ENCODE assay signal across 12 cellular contexts in the genomic region with DNA sequence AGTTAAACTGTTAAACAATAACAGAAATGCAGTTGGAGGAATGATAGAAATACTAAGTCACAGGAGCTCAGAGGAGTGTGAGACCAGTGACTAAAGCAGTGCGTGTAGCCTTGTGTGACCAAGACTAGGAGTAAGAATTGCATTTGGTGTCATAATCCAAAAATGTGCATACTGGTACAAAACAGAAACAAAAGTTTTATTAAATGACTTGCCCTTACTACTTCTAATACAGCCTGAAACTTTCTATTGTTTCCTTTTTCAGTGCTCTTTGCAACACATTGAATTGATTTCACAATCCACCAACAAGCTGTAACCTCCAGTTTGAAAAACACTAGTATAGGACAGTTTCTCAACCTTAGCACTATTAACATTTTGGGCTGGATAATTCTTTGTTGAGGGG. TPM values are rescaled to one million over a fixed set of nuclear protein-coding genes. Genes with fewer than 3 reads are reported as not detected.
DNase-seq lines count a peak whose midpoint lies in the region; ATAC-seq and TF ChIP-seq lines count a peak whose summit lies in the region.
"Had no signal": no experiment of that assay in that cellular context is flagged by ENCODE, and none has a peak within 500 bp of the region (broad histone marks: within the 10 kb centered on the region; RNA-seq: fewer than 3 reads in every experiment).

No MANE protein-coding gene starts in this region.

- H3K9me3 ChIP-seq in stomach: no peaks in the 10 kb centered on the region
- H3K9me3 ChIP-seq: sigmoid colon had no signal

- H3K4me1 ChIP-seq in stomach: peaks cover 8 to 51% (median 36%) of the 10 kb centered on the region in 4 donors

- H3K4me3 ChIP-seq in stomach: no peak overlapping the region
- H3K4me3 ChIP-seq: sigmoid colon had no signal

- TF ChIP-seq EP300 in stomach (IDR thresholded peaks at IDR 0.05): no peak

- intact Hi-C loops in stomach (cut with DNase I; ENCODE audit: low total_unique reads): no loop called here

- DNase-seq in activated T-cell treated with anti-CD3 and anti-CD28 coated beads, Interleukin-2, amount 50 U/mL, for 4 hours: no peak
- DNase-seq in activated T-cell treated with anti-CD3 and anti-CD28 coated beads, Interleukin-2, amount 50 U/mL, for 48 hours: no peak
- DNase-seq in SKM-1 (lab: John Stamatoyannopoulos, UW; ENCODE audit: unreplicated experiment) (peak; percentile 21), fibroblast of the conjunctiva (ENCODE audit: low read depth) (peak; percentile 36), stomach (no peak), NCI-H446 treated with DMSO at 0.1 percent for 48 hours (lab: John Stamatoyannopoulos, UW) (no peak)
- no peak for DNase-seq in stimulated activated CD4-positive, alpha-beta T cell treated with anti-CD3 and anti-CD28 coated beads, Interleukin-2, amount 100 ng/mL, for 48 hours
- DNase-seq: GDM1, NCI-H1694 treated with DMSO at 0.1 percent for 48 hours, sigmoid colon had no signal

- H3K27me3 Mint-ChIP-seq in activated T-cell treated with anti-CD3 and anti-CD28 coated beads, Interleukin-2, amount 50 U/mL, for 4 hours (ENCODE audit: low read depth): no peaks in the 10 kb centered on the region
- H3K27me3 Mint-ChIP-seq: brain had no signal

- peak overlapping the region in 3 of 5 donors; percentile 0 to 56 (median 22) for H3K27ac ChIP-seq in stomach
- H3K27ac ChIP-seq: sigmoid colon had no signal

- peak; percentile 43 to 63 for ATAC-seq in activated T-cell treated with anti-CD3 and anti-CD28 coated beads, Interleukin-2, amount 50 U/mL, for 4 hours
- ATAC-seq in HG03196 (IDR thresholded peaks at IDR 0.05; ENCODE audit: unreplicated experiment): no peak

- H3K36me3 Mint-ChIP-seq in activated T-cell treated with anti-CD3 and anti-CD28 coated beads, Interleukin-2, amount 50 U/mL, for 4 hours (ENCODE audit: insufficient read depth): peaks cover 21% of the 10 kb centered on the region

- H3K9me3 Mint-ChIP-seq in activated T-cell treated with anti-CD3 and anti-CD28 coated beads, Interleukin-2, amount 50 U/mL, for 4 hours: no peaks in the 10 kb centered on the region
- H3K9me3 Mint-ChIP-seq: brain had no signal

- peaks cover 28% of the 10 kb centered on the region for H3K4me1 Mint-ChIP-seq in activated T-cell treated with anti-CD3 and anti-CD28 coated beads, Interleukin-2, amount 50 U/mL, for 4 hours (ENCODE audit: low read depth)

- H3K36me3 ChIP-seq in stomach: peaks cover 35 to 56% (median 54%) of the 10 kb centered on the region in 4 donors

- no peak for TF ChIP-seq CTCF in stomach (IDR thresholded peaks at IDR 0.05)

- H3K4me3 Mint-ChIP-seq in activated T-cell treated with anti-CD3 and anti-CD28 coated beads, Interleukin-2, amount 50 U/mL, for 4 hours: no peak overlapping the region
- H3K4me3 Mint-ChIP-seq: brain had no signal

- WGBS in stomach, 5 donors: 78 to 93% (median 91%) methylated on average over 1 of the region's 1 CpG

- TF ChIP-seq POLR2A in stomach (IDR thresholded peaks at IDR 0.05): no peak

- H3K27me3 ChIP-seq in stomach: no peaks in the 10 kb centered on the region
- H3K27me3 ChIP-seq: sigmoid colon had no signal

RNA-seq across cellular contexts. Expression of a gene that starts 17.1 kb away (rescaled TPM):
- 10 to 100 TPM; 88.4 to 96.4 (median 93.6) TPM for total RNA-seq in activated T-cell treated with anti-CD3 and anti-CD28 coated beads, Interleukin-2, amount 50 U/mL, for 4 hours
- 100 to 1,000 TPM in 1 of 5 donors, 10 to 100 TPM in 4; 61.2 to 119 (median 64.8) TPM for total RNA-seq in stomach
- polyA plus RNA-seq in stomach: 10 to 100 TPM; 38.8 to 62.3 (median 57.5) TPM

RNA-seq across cellular contexts. Expression of a gene that starts 19.3 kb away (rescaled TPM):
- total RNA-seq in activated T-cell treated with anti-CD3 and anti-CD28 coated beads, Interleukin-2, amount 50 U/mL, for 4 hours: 10 to 100 TPM; 37.5 to 45.4 (median 44.1) TPM
- total RNA-seq in stomach: 100 to 1,000 TPM in 3 of 5 donors, 10 to 100 TPM in 2; 27.2 to 425 (median 107) TPM
- 100 to 1,000 TPM in 2 of 3 donors, 10 to 100 TPM in 1; 58.8 to 158 (median 155) TPM for polyA plus RNA-seq in stomach

RNA-seq across cellular contexts. Expression of a gene that starts 38.6 kb away (rescaled TPM):
- total RNA-seq in activated T-cell treated with anti-CD3 and anti-CD28 coated beads, Interleukin-2, amount 50 U/mL, for 4 hours: under 1 TPM; 0.26 to 0.35 (median 0.30) TPM
- 10 to 100 TPM in 1 of 5 donors, 1 to 10 TPM in 1, under 1 TPM in 1, not detected in 2; 0.92 to 41.1 (median 5.9) TPM for total RNA-seq in stomach
- polyA plus RNA-seq in stomach: 1 to 10 TPM; 2.6 to 4.5 (median 3.1) TPM

RNA-seq across cellular contexts. Expression of a gene that starts 49.9 kb away (rescaled TPM):
- total RNA-seq in activated T-cell treated with anti-CD3 and anti-CD28 coated beads, Interleukin-2, amount 50 U/mL, for 4 hours: 100 to 1,000 TPM; 411 to 479 (median 433) TPM
- 100 to 1,000 TPM; 116 to 468 (median 176) TPM for total RNA-seq in stomach
- polyA plus RNA-seq in stomach: 100 to 1,000 TPM; 227 to 582 (median 370) TPM

Comparison
In these comparisons a context has a peak if more than half of its experiments do, and no peak if none do; other contexts are left out.
1. DNase-seq: peak in SKM-1 (single experiment) and fibroblast of the conjunctiva (single experiment); none in activated T-cell treated with anti-CD3 and anti-CD28 coated beads, Interleukin-2, amount 50 U/mL, for 4 hours (single experiment), activated T-cell treated with anti-CD3 and anti-CD28 coated beads, Interleukin-2, amount 50 U/mL, for 48 hours (0 of 2), stomach (single experiment), NCI-H446 treated with DMSO at 0.1 percent for 48 hours (single experiment) and stimulated activated CD4-positive, alpha-beta T cell treated with anti-CD3 and anti-CD28 coated beads, Interleukin-2, amount 100 ng/mL, for 48 hours (0 of 2).